ENCODE assay signal across 2 cellular contexts in genomic region chr7:97025983-97026704, GRCh38.
TF ChIP-seq lines count a peak whose summit lies in the region.

No MANE protein-coding gene starts in this region.

TF ChIP-seq in neural cell, 6 proteins besides CTCF, POLR2A, EP300 and RAD21 (continued from another document):
- no peak for TF ChIP-seq SMC3 (conservative IDR thresholded peaks at IDR 0.05; ENCODE audit: poor library complexity)
TF ChIP-seq in neural cell: peak in this region for 0.

TF ChIP-seq in HEK293T, 16 proteins besides CTCF, POLR2A, EP300 and RAD21 (continued from another document):
- TF ChIP-seq HDGF (IDR thresholded peaks at IDR 0.05; ENCODE audit: borderline replicate concordance) = no peak
- TF ChIP-seq SP1 (IDR thresholded peaks at IDR 0.05) = no peak
